ENCODE assay signal across 14 cellular contexts in genomic region chr1:56788588-56788987, GRCh38. TPM values are rescaled to one million over a fixed set of nuclear protein-coding genes. Genes with fewer than 3 reads are reported as not detected.
DNase-seq lines count a peak whose midpoint lies in the region; ATAC-seq and TF ChIP-seq lines count a peak whose summit lies in the region.
"Had no signal": no experiment of that assay in that cellular context is flagged by ENCODE, and none has a peak within 500 bp of the region (broad histone marks: within the 10 kb centered on the region; RNA-seq: fewer than 3 reads in every experiment).

No MANE protein-coding gene starts in this region.

- H3K4me3 Mint-ChIP-seq in CD4-positive, alpha-beta T cell = no peak overlapping the region
- H3K4me3 Mint-ChIP-seq: activated CD4-positive, alpha-beta memory T cell treated with anti-CD3 and anti-CD28 coated beads for 36 hours; H9 had no signal

- DNase-seq in DMS53 (lab: John Stamatoyannopoulos, UW) (peak; percentile 88), NCI-H2196 treated with DMSO at 0.1 percent for 48 hours (lab: John Stamatoyannopoulos, UW; ENCODE audit: unreplicated experiment) (peak; percentile 64), choroid plexus epithelial cell (ENCODE audit: low read depth) (peak; percentile 18), mucosa of descending colon (peak; percentile 54 to 84 (median 62)), A172 (ENCODE audit: low spot score) (no peak)
- DNase-seq in CD4-positive, alpha-beta T cell = no peak
- DNase-seq: activated CD4-positive, alpha-beta memory T cell treated with anti-CD3 and anti-CD28 coated beads for 36 hours; H9; MV-4-11; uterus had no signal

- no peak overlapping the region for H3K27ac ChIP-seq in CD4-positive, alpha-beta T cell (ENCODE audit: low read depth, low read length)
- H3K27ac ChIP-seq: neutrophil, SK-N-MC, uterus had no signal

- H3K4me1 Mint-ChIP-seq in CD4-positive, alpha-beta T cell (ENCODE audit: low read depth) = no peaks in the 10 kb centered on the region

- peaks cover 21% of the 10 kb centered on the region for H3K27me3 Mint-ChIP-seq in CD4-positive, alpha-beta T cell

- H3K9me3 ChIP-seq in mucosa of descending colon = no peaks in the 10 kb centered on the region
- no peaks in the 10 kb centered on the region for H3K9me3 ChIP-seq in CD4-positive, alpha-beta T cell (ENCODE audit: control insufficient read depth, low read length)
- H3K9me3 ChIP-seq: neutrophil, uterus had no signal

- H3K36me3 Mint-ChIP-seq in CD4-positive, alpha-beta T cell (ENCODE audit: low read depth) = no peaks in the 10 kb centered on the region
- H3K36me3 Mint-ChIP-seq: activated CD4-positive, alpha-beta memory T cell treated with anti-CD3 and anti-CD28 coated beads for 36 hours had no signal

- peak; percentile 88 for ATAC-seq in mucosa of descending colon
- ATAC-seq in GM21515 (IDR thresholded peaks at IDR 0.05; ENCODE audit: unreplicated experiment) = no peak
- no peak for ATAC-seq in GM21367 (IDR thresholded peaks at IDR 0.05; ENCODE audit: unreplicated experiment)
- no peak for ATAC-seq in CD4-positive, alpha-beta T cell (ENCODE audit: poor library complexity)

- intact Hi-C loops in mucosa of descending colon (cut with DNase I, micrococcal nuclease) = no loop called here
- intact Hi-C loops in CD4-positive, alpha-beta T cell (cut with DNase I, micrococcal nuclease) = no loop called here

- TF ChIP-seq CTCF in choroid plexus epithelial cell (conservative IDR thresholded peaks at IDR 0.05; ENCODE audit: low read depth, low read length) = no peak
- no peak for TF ChIP-seq CTCF in mucosa of descending colon (IDR thresholded peaks at IDR 0.05)
- no peak for TF ChIP-seq CTCF in CD4-positive, alpha-beta T cell (IDR thresholded peaks at IDR 0.05)

- no peaks in the 10 kb centered on the region for H3K9me3 Mint-ChIP-seq in CD4-positive, alpha-beta T cell
- H3K9me3 Mint-ChIP-seq: activated CD4-positive, alpha-beta memory T cell treated with anti-CD3 and anti-CD28 coated beads for 36 hours; H9 had no signal

- no peak overlapping the region for H3K27ac Mint-ChIP-seq in CD4-positive, alpha-beta T cell
- H3K27ac Mint-ChIP-seq: activated CD4-positive, alpha-beta memory T cell treated with anti-CD3 and anti-CD28 coated beads for 36 hours; H9 had no signal

- peaks cover 13% of the 10 kb centered on the region for H3K4me1 ChIP-seq in mucosa of descending colon (ENCODE audit: low read depth)
- H3K4me1 ChIP-seq: uterus had no signal

- H3K4me3 ChIP-seq in choroid plexus epithelial cell (ENCODE audit: low read depth, low read length) (no peak overlapping the region), mucosa of descending colon (no peak overlapping the region)
- H3K4me3 ChIP-seq: SK-N-MC, uterus had no signal

- H3K36me3 ChIP-seq in mucosa of descending colon (ENCODE audit: low read depth) = no peaks in the 10 kb centered on the region
- H3K36me3 ChIP-seq: neutrophil, uterus had no signal

- CTCF ChIA-PET in CD4-positive, alpha-beta T cell (lab: Charles Lee) = no interaction called here

- POLR2A ChIA-PET in CD4-positive, alpha-beta T cell (lab: Charles Lee) = no interaction called here

- no peaks in the 10 kb centered on the region for H3K27me3 ChIP-seq in CD4-positive, alpha-beta T cell (ENCODE audit: control insufficient read depth, insufficient read depth, low read length)
- H3K27me3 ChIP-seq: uterus had no signal

RNA-seq across cellular contexts. Expression of gene FYB2, which starts 30.6 kb away (rescaled TPM):
- 1 to 10 TPM in 1 of 3 donors, under 1 TPM in 2; 0.90 to 3.0 (median 0.95) TPM for total RNA-seq in mucosa of descending colon
- total RNA-seq in A172 (2014; rRNA removed; shearing (Covaris generic)) = 0.14 TPM in 1 of 2 replicates, not detected in the other
- total RNA-seq in CD4-positive, alpha-beta T cell = not detected
- total RNA-seq: activated CD4-positive, alpha-beta memory T cell treated with anti-CD3 and anti-CD28 coated beads for 36 hours had no signal

Comparison
In these comparisons a context has a peak if more than half of its experiments do, and no peak if none do; other contexts are left out.
1. DNase-seq: peak in DMS53 (single experiment), NCI-H2196 treated with DMSO at 0.1 percent for 48 hours (single experiment), choroid plexus epithelial cell (single experiment) and mucosa of descending colon (3 of 3); none in A172 (single experiment) and CD4-positive, alpha-beta T cell (0 of 10).